25 cellular contexts compared by ENCODE assay signal in the genomic region with DNA sequence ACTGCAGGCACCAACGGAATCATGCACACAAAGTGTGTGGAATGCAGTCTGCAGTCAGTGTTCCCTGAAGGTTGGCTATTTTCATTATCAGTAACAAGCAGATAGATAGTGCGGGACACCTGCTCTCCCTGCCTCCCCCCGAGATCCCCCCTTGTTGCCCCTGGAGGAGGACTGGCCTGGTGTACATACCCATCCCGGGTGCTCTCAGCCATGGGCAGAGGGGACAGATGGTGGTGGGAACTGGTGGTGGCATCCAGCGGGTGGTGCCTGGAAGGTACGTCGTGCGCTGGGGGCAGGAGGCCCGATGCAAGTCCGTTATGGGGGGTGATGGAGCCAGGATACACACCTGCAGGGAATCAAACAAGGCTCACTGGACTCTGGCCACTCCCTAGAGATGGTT. TPM values are rescaled to one million over a fixed set of nuclear protein-coding genes. Genes with fewer than 3 reads are reported as not detected.
DNase-seq lines count a peak whose midpoint lies in the region; ATAC-seq, FAIRE-seq and TF ChIP-seq lines count a peak whose summit lies in the region.
"Had no signal": no experiment of that assay in that cellular context is flagged by ENCODE, and none has a peak within 500 bp of the region (broad histone marks: within the 10 kb centered on the region; RNA-seq: fewer than 3 reads in every experiment).

No MANE protein-coding gene starts in this region.

- no peaks in the 10 kb centered on the region for H3F3A ChIP-seq in neural progenitor cell (ENCODE audit: low read depth)

- H3K18ac ChIP-seq in H1 (ENCODE audit: extremely low read depth, low read length), result no peak overlapping the region

- ATAC-seq in HG03565 (IDR thresholded peaks at IDR 0.05; ENCODE audit: unreplicated experiment), result no peak
- ATAC-seq: GM23338 had no signal

- no peak overlapping the region for H2BK12ac ChIP-seq in H1 (ENCODE audit: low read depth, low read length)

- no peak overlapping the region for H3K56ac ChIP-seq in H1 (replicated peaks; ENCODE audit: insufficient read length, low read depth, low read length)

- no peak for FAIRE-seq in H1 (lab: Jason Lieb, UNC)
- FAIRE-seq: GM12891, GM18507, H54 had no signal

- no peak overlapping the region for H3K23ac ChIP-seq in H1 (ENCODE audit: insufficient read length)

- H3K27me3 Mint-ChIP-seq in brain (peaks cover 4% of the 10 kb centered on the region), neural progenitor cell (ENCODE audit: insufficient read depth, low read depth) (peaks cover 7% of the 10 kb centered on the region), type B pancreatic cell (peaks cover 3% of the 10 kb centered on the region)

- no peak for TF ChIP-seq CTCF in brain (conservative IDR thresholded peaks at IDR 0.05)
- no peak for TF ChIP-seq CTCF in H1 (IDR thresholded peaks at IDR 0.05; ENCODE audit: control extremely low read depth in 1 of 3, insufficient read depth in 1 of 3, low read depth in 1 of 3, low read length in 3 of 3)
- no peak for TF ChIP-seq CTCF in neural progenitor cell (IDR thresholded peaks at IDR 0.05)
- TF ChIP-seq CTCF in type B pancreatic cell (conservative IDR thresholded peaks at IDR 0.05), result no peak

- H3K27me3 ChIP-seq in H1 (replicated peaks in 1 of 4; ENCODE audit: control insufficient read depth in 3 of 4, extremely low read depth in 1 of 4, insufficient read depth in 3 of 4, low read length in 3 of 4) (no peaks in the 10 kb centered on the region), neural progenitor cell (no peaks in the 10 kb centered on the region)

- H3K27ac ChIP-seq in H1 (ENCODE audit: low read depth, low read length), result no peak overlapping the region
- no peak overlapping the region for H3K27ac ChIP-seq in neural progenitor cell

- H3K4me1 ChIP-seq in H1 (replicated peaks in 1 of 4; ENCODE audit: control insufficient read depth in 3 of 4, insufficient read depth in 4 of 4, low read length in 3 of 4) (peaks cover 0 to 3% (median 1%) of the 10 kb centered on the region in 4 experiments; a peak in 1 of 7 replicates), neural progenitor cell (peaks cover 23% of the 10 kb centered on the region)
- H3K4me1 ChIP-seq: HAP-1 had no signal

- no peak overlapping the region for H3K4ac ChIP-seq in H1 (replicated peaks; ENCODE audit: insufficient read length, low read depth, low read length)

- no peaks in the 10 kb centered on the region for H3K79me1 ChIP-seq in H1 (ENCODE audit: low read depth, low read length)

- CTCF ChIA-PET in H1 (lab: Charles Lee; ENCODE audit: partially characterized antibody), result no interaction called here

- H2AK5ac ChIP-seq in H1 (ENCODE audit: low read depth, low read length), result no peak overlapping the region

- no peak for TF ChIP-seq RAD21 in H1 (IDR thresholded peaks at IDR 0.05 in 1 of 2, conservative IDR thresholded peaks at IDR 0.05 in 1 of 2; ENCODE audit: low read depth in 2 of 2, low read length in 2 of 2)

- H4K5ac ChIP-seq in H1 (ENCODE audit: insufficient read length, low read depth, low read length), result no peak overlapping the region

- H2BK5ac ChIP-seq in H1 (ENCODE audit: low read depth, low read length), result no peak overlapping the region

- peak overlapping the region in 4 of 5 experiments; percentile 21 to 81 (median 54) for H3K27ac Mint-ChIP-seq in brain
- peak overlapping the region; percentile 72 for H3K27ac Mint-ChIP-seq in neural progenitor cell
- H3K27ac Mint-ChIP-seq in type B pancreatic cell, result peak overlapping the region; percentile 43
- H3K27ac Mint-ChIP-seq: GM23338, HFFc6 had no signal

- H3K36me3 ChIP-seq in H1 (ENCODE audit: control insufficient read depth in 2 of 4, insufficient read depth in 4 of 4, low read length in 3 of 4), result no peaks in the 10 kb centered on the region
- H3K36me3 ChIP-seq in neural progenitor cell, result no peaks in the 10 kb centered on the region
- H3K36me3 ChIP-seq: HAP-1 had no signal

- H3K9me3 Mint-ChIP-seq in brain, result no peaks in the 10 kb centered on the region
- no peaks in the 10 kb centered on the region for H3K9me3 Mint-ChIP-seq in neural progenitor cell
- no peaks in the 10 kb centered on the region for H3K9me3 Mint-ChIP-seq in type B pancreatic cell
- H3K9me3 Mint-ChIP-seq: CD4-positive, alpha-beta memory T cell; GM23338; HFFc6 had no signal

- no peak overlapping the region for H2BK15ac ChIP-seq in H1 (ENCODE audit: low read length)

- no peak for TF ChIP-seq EP300 in H1 (IDR thresholded peaks at IDR 0.05; ENCODE audit: borderline replicate concordance in 1 of 2, low read depth in 2 of 2, low read length in 2 of 2)

- H2BK120ac ChIP-seq in H1 (replicated peaks; ENCODE audit: low read depth, low read length), result no peak overlapping the region

- H2AFZ ChIP-seq in H1 (ENCODE audit: low read length) (no peak overlapping the region), neural progenitor cell (replicated peaks) (no peak overlapping the region)
- H2AFZ ChIP-seq: GM23338 had no signal

- no peak overlapping the region for H4K91ac ChIP-seq in H1 (replicated peaks; ENCODE audit: insufficient read length, low read length)

- 0 out of 2 replicates have a peak overlapping the region, but pooled peaks have one; percentile 31 for H4K8ac ChIP-seq in H1 (ENCODE audit: extremely low read depth, insufficient read depth, low read length)

- DNase-seq in H1 (ENCODE audit: low read depth in 1 of 2, low spot score in 2 of 2) (no peak), neural progenitor cell (ENCODE audit: low spot score) (no peak), type B pancreatic cell (ENCODE audit: extremely low spot score, unreplicated experiment) (no peak), NCI-H510A treated with DMSO at 0.1 percent for 48 hours (lab: John Stamatoyannopoulos, UW) (no peak), NCI-H446 treated with DMSO at 0.1 percent for 48 hours (lab: John Stamatoyannopoulos, UW) (no peak)
- DNase-seq: C1 segment of cervical spinal cord; Calu3; CD4-positive, alpha-beta memory T cell; COR-L47; DMS53; DMS79 treated with DMSO at 0.1 percent for 48 hours; GF-D8; HFFc6 had no signal

- H3K4me3 ChIP-seq in H1 (ENCODE audit: extremely low read depth in 1 of 4, insufficient read depth in 2 of 4, low read depth in 3 of 4, low read length in 4 of 4) (no peak overlapping the region), neural progenitor cell (no peak overlapping the region)
- H3K4me3 ChIP-seq: GM23338, HAP-1 had no signal

- POLR2A ChIA-PET in H1 (lab: Charles Lee; ENCODE audit: partially characterized antibody), result no interaction called here

- H3K9me3 ChIP-seq in H1 (ENCODE audit: insufficient read depth in 2 of 2, low read depth in 1 of 2, low read length in 1 of 2) (no peaks in the 10 kb centered on the region), neural progenitor cell (ENCODE audit: low read depth) (no peaks in the 10 kb centered on the region)
- H3K9me3 ChIP-seq: HAP-1 had no signal

- H3K14ac ChIP-seq in H1 (ENCODE audit: insufficient read length), result no peak overlapping the region

- H3K23me2 ChIP-seq in H1 (ENCODE audit: low read depth, low read length), result no peaks in the 10 kb centered on the region

- WGBS in H1 (ENCODE audit: extremely low coverage in 1 of 2, insufficient coverage in 1 of 2, insufficient read length in 1 of 2, insufficient replicate concordance in 2 of 2, low coverage in 1 of 2, low lambda C conversion rate in 2 of 2, missing lambda C conversion rate in 1 of 2), 2 experiments, result 97% methylated on average over 10 of the region's 10 CpGs; no CpG with 5 or more reads in 1 of the 2 experiments

- H4K20me1 ChIP-seq in H1 (replicated peaks in 1 of 2; ENCODE audit: control insufficient read depth in 1 of 2, insufficient read depth in 2 of 2, low read length in 2 of 2) (no peaks in the 10 kb centered on the region), neural progenitor cell (ENCODE audit: low read depth) (no peaks in the 10 kb centered on the region)

- H3K79me2 ChIP-seq in H1 (ENCODE audit: control insufficient read depth in 1 of 2, insufficient read depth in 2 of 2, low read length in 2 of 2), result no peaks in the 10 kb centered on the region
- H3K79me2 ChIP-seq in neural progenitor cell (ENCODE audit: low read depth), result no peaks in the 10 kb centered on the region

- TF ChIP-seq POLR2A in H1 (IDR thresholded peaks at IDR 0.05; ENCODE audit: control extremely low read depth in 1 of 2, low read depth in 2 of 2, low read length in 2 of 2), result no peak

- H3K4me2 ChIP-seq in H1 (ENCODE audit: insufficient read depth in 1 of 2, low read depth in 2 of 2, low read length in 2 of 2), result no peak overlapping the region
- H3K4me2 ChIP-seq in neural progenitor cell, result no peak overlapping the region
- H3K4me2 ChIP-seq: GM23338 had no signal

- H3K4me1 Mint-ChIP-seq in brain (peaks cover 65% of the 10 kb centered on the region), neural progenitor cell (peaks cover 55% of the 10 kb centered on the region), type B pancreatic cell (ENCODE audit: unreplicated experiment) (peaks cover 39% of the 10 kb centered on the region)
- H3K4me1 Mint-ChIP-seq: CD4-positive, alpha-beta memory T cell had no signal

- H3K4me3 Mint-ChIP-seq in brain (no peak overlapping the region), neural progenitor cell (no peak overlapping the region), type B pancreatic cell (no peak overlapping the region)
- H3K4me3 Mint-ChIP-seq: CD4-positive, alpha-beta memory T cell; GM23338; HFFc6 had no signal

- no peak overlapping the region for H2BK20ac ChIP-seq in H1 (ENCODE audit: low read length)

- no peaks in the 10 kb centered on the region for H3K36me3 Mint-ChIP-seq in brain
- H3K36me3 Mint-ChIP-seq in neural progenitor cell, result no peaks in the 10 kb centered on the region
- H3K36me3 Mint-ChIP-seq in type B pancreatic cell, result no peaks in the 10 kb centered on the region
- H3K36me3 Mint-ChIP-seq: CD4-positive, alpha-beta memory T cell had no signal

- H3K9ac ChIP-seq in H1 (replicated peaks in 1 of 4; ENCODE audit: extremely low read depth in 1 of 4, low read depth in 3 of 4, low read length in 3 of 4), result no peak overlapping the region
- no peak overlapping the region for H3K9ac ChIP-seq in neural progenitor cell

TF ChIP-seq in H1, 55 proteins besides CTCF, POLR2A, EP300 and RAD21:
- no peak for TF ChIP-seq SIRT6 (IDR thresholded peaks at IDR 0.05; ENCODE audit: low read length)
- TF ChIP-seq TEAD4 (IDR thresholded peaks at IDR 0.05; ENCODE audit: low read depth, low read length), result no peak
- TF ChIP-seq CREB1 (IDR thresholded peaks at IDR 0.05), result no peak

RNA-seq across cellular contexts. Expression of a gene that starts 55.2 kb away (rescaled TPM):
- polyA plus RNA-seq in brain (ENCODE audit: insufficient read depth, low read depth, low replicate concordance) (not detected), H1 (2011; rRNA removed) (0.06 and 0.22 TPM in 2 replicates)
- 0.17 and 0.35 TPM in 2 replicates for total RNA-seq in H1 (2021; fragmentation: NEBNext Ultra II Directional; extraction: Animal tissue kit (Norgen Biotek cat#: 25700))
- 0.14 TPM for polyA plus RNA-seq in H1 (2011; cell fraction: cytosol; rRNA removed)
- polyA plus RNA-seq in H1 (2011; cell fraction: nucleus; rRNA removed), result not detected
- polyA plus RNA-seq in H1 (2012, experiment 1 of 2), result 0.11 to 0.15 TPM in 2 of 4 replicates, not detected in the others
- not detected for polyA plus RNA-seq in H1 (2012, experiment 2 of 2)
- 0.49 TPM for polyA plus RNA-seq in H1 (2013, experiment 1 of 2)
- 0.40 TPM for polyA plus RNA-seq in H1 (2013, experiment 2 of 2)
- polyA minus RNA-seq in H1 (2011; rRNA and poly(A)+ RNA removed), result not detected in 2 replicates
- not detected for polyA minus RNA-seq in H1 (2011; cell fraction: cytosol; rRNA and poly(A)+ RNA removed)
- not detected for polyA minus RNA-seq in H1 (2011; cell fraction: nucleus; rRNA and poly(A)+ RNA removed)
- total RNA-seq in neural progenitor cell (ENCODE audit: low replicate concordance) (not detected in 2 replicates), type B pancreatic cell (ENCODE audit: low replicate concordance) (not detected in 2 replicates)
- total RNA-seq: A172; A673; Calu3; CD4-positive, alpha-beta memory T cell; Daoy; G401; HFFc6 had no signal
- polyA plus RNA-seq: BJ; CD4-positive, alpha-beta memory T cell had no signal
